In the genomic region with DNA sequence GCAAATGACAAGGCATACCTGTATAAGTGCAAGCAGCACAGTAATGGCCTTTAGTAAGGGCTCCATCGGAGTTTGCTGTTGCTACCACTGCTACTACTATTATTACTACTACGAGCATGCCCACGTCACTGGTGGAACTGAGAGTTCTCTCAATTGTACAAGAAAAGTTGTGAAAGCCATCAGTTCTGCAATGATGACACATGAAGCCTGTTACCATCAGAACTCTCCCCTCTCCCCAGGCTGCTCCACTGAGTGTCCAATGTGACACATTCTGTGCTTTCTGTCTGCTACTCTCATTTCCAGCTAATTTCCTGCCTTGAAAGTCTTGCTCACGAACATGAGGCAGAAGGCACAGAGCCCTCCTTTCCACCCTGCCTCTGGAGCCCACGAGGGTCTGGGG, we compare ENCODE assay signal across 22 cellular contexts.
"Had no signal": no experiment of that assay in that cellular context is flagged by ENCODE, and none has a peak within 500 bp of the region (broad histone marks: within the 10 kb centered on the region; RNA-seq: fewer than 3 reads in every experiment).

No MANE protein-coding gene starts in this region.

- H3K9me3 ChIP-seq: MG63, SK-N-SH had no signal

- H3K9me2 ChIP-seq: SK-N-SH had no signal

- H3K27ac ChIP-seq: RWPE1 had no signal

- H3K4me3 ChIP-seq: MG63 had no signal

- ATAC-seq: Panc1, PC-3 had no signal

- H3K36me3 ChIP-seq: MG63 had no signal

- H3K4me2 ChIP-seq: SK-N-SH had no signal

- H3K9ac ChIP-seq: SK-N-SH had no signal

- DNase-seq: IMR-90; Karpas-422; KG1; MG63; NCI-H1092 treated with DMSO at 0.1 percent for 48 hours; NCI-H1436; NCI-H187; NCI-H2029; NCI-H2081 treated with DMSO at 0.1 percent for 48 hours; NCI-H2171; NCI-H226; NCI-H446; NCI-H510A; NCI-H524 treated with DMSO at 0.1 percent for 48 hours; NCI-H69; NCI-H774; NK-92 treated with Interleukin-12 subunit alpha and Interleukin-12 subunit beta, amount 100 ng/mL, for 24 hours; PC-3; SHP77; SK-N-SH had no signal
